ENCODE assay signal across 8 cellular contexts in the genomic region with DNA sequence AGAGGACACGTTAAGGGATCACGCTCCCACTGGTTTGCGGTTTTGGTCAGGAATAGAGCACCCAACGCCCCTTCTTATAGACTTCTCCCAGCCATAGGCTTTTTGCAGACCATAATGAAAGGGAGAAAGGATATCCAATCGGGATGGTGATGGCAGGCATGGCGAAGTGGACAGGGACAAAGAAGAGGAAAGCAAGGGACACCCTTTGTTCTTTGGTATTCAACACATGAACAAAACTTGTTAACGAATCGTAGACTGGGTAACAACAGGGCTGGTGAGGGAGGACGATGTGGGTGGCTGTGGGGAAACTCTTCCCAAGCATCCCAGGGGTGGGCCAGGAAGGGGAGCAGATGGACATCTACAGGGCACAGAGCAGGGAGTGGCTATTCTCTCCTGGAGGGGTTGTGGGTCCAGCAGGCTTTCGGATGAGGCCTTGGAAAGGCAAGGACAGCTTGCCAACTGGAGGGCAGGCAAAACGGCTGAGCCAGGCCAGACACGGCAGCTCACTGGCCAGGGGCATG. TPM values are rescaled to one million over a fixed set of nuclear protein-coding genes. Genes with fewer than 3 reads are reported as not detected.
DNase-seq lines count a peak whose midpoint lies in the region; FAIRE-seq and TF ChIP-seq lines count a peak whose summit lies in the region.

No MANE protein-coding gene starts in this region.

- peaks cover 26% of the 10 kb centered on the region for H3K36me3 Mint-ChIP-seq in nephron (ENCODE audit: low read depth)

- DNase-seq in AG10803 (ENCODE audit: low read depth): no peak
- no peak for DNase-seq in LNCaP clone FGC (ENCODE audit: low read depth)
- no peak for DNase-seq in D721Med (ENCODE audit: insufficient read length, low spot score)
- DNase-seq in NCI-H1436 (lab: John Stamatoyannopoulos, UW): no peak
- DNase-seq in NCI-H774 (lab: John Stamatoyannopoulos, UW): no peak
- DNase-seq in middle frontal gyrus (ENCODE audit: extremely low spot score, low spot score): no peak

- peak overlapping the region; percentile 100 for H3K4me3 ChIP-seq in AG10803 (ENCODE audit: low read length)
- H3K4me3 ChIP-seq in LNCaP clone FGC (ENCODE audit: low read depth, low read length): peak overlapping the region; percentile 93
- H3K4me3 ChIP-seq in ectodermal cell (ENCODE audit: insufficient read depth, low read depth, low read length): peak overlapping the region; percentile 92

- H3K36me3 ChIP-seq in ectodermal cell (ENCODE audit: control insufficient read depth, insufficient read depth, low read length): peaks cover 16% of the 10 kb centered on the region

- H3K4me3 Mint-ChIP-seq in nephron: peak overlapping the region; percentile 98 to 100 (median 99)

- H3K27ac ChIP-seq in ectodermal cell (ENCODE audit: insufficient read depth, low read depth, low read length, poor library complexity, severe bottlenecking): peak overlapping the region; percentile 36

- peak overlapping the region; percentile 30 to 92 (median 59) for H3K27ac Mint-ChIP-seq in nephron

- H3K4me1 ChIP-seq in ectodermal cell (ENCODE audit: control insufficient read depth, insufficient read depth, low read length): peaks cover 16% of the 10 kb centered on the region

- H3K9me3 ChIP-seq in ectodermal cell (ENCODE audit: control insufficient read depth, low read length): no peaks in the 10 kb centered on the region

- H3K27me3 Mint-ChIP-seq in nephron (ENCODE audit: low read depth): peaks cover 10% of the 10 kb centered on the region

- H3K9me3 Mint-ChIP-seq in nephron: no peaks in the 10 kb centered on the region

- TF ChIP-seq CTCF in AG10803 (conservative IDR thresholded peaks at IDR 0.05; ENCODE audit: low read length) (no peak), LNCaP clone FGC (IDR thresholded peaks at IDR 0.05; ENCODE audit: control insufficient read depth, extremely low read depth, insufficient read depth) (no peak), nephron (IDR thresholded peaks at IDR 0.05; ENCODE audit: unreplicated experiment in 3 of 3) (no peak), D721Med (IDR thresholded peaks at IDR 0.05; ENCODE audit: insufficient read depth, missing control alignments) (no peak)

- peaks cover 30% of the 10 kb centered on the region for H3K4me1 Mint-ChIP-seq in nephron

- no peak for FAIRE-seq in D721Med (lab: Jason Lieb, UNC)

- H3K27me3 ChIP-seq in ectodermal cell (ENCODE audit: control insufficient read depth, insufficient read depth, low read length, poor library complexity, severe bottlenecking): no peaks in the 10 kb centered on the region

- whole genome bisulfite sequencing in ectodermal cell, 2 experiments: 70 to 73% methylated on average over 12 of the region's 12 CpGs

RNA-seq across cellular contexts. Expression of gene HSP90AB1, which starts 1.4 kb away (rescaled TPM):
- polyA plus RNA-seq in ectodermal cell (2013, experiment 1 of 4): 1,696 TPM
- polyA plus RNA-seq in ectodermal cell (2013, experiment 2 of 4): 1,536 TPM
- 1,192 TPM for polyA plus RNA-seq in ectodermal cell (2013, experiment 3 of 4)
- 1,329 TPM for polyA plus RNA-seq in ectodermal cell (2013, experiment 4 of 4)

RNA-seq across cellular contexts. Expression of gene SLC35B2, which starts 11.9 kb away (rescaled TPM):
- polyA plus RNA-seq in ectodermal cell (2013, experiment 1 of 4): 46.3 TPM
- 48.6 TPM for polyA plus RNA-seq in ectodermal cell (2013, experiment 2 of 4)
- polyA plus RNA-seq in ectodermal cell (2013, experiment 3 of 4): 39.6 TPM
- 40.0 TPM for polyA plus RNA-seq in ectodermal cell (2013, experiment 4 of 4)

RNA-seq across cellular contexts. Expression of gene NFKBIE, which starts 19.9 kb away (rescaled TPM):
- polyA plus RNA-seq in ectodermal cell (2013, experiment 1 of 4): 7.9 TPM
- 7.8 TPM for polyA plus RNA-seq in ectodermal cell (2013, experiment 2 of 4)
- 6.6 TPM for polyA plus RNA-seq in ectodermal cell (2013, experiment 3 of 4)
- polyA plus RNA-seq in ectodermal cell (2013, experiment 4 of 4): 7.8 TPM

RNA-seq across cellular contexts. Expression of gene SLC29A1, which starts 22.1 kb away (rescaled TPM):
- 76.4 TPM for polyA plus RNA-seq in ectodermal cell (2013, experiment 1 of 4)
- 66.5 TPM for polyA plus RNA-seq in ectodermal cell (2013, experiment 2 of 4)
- polyA plus RNA-seq in ectodermal cell (2013, experiment 3 of 4): 62.2 TPM
- polyA plus RNA-seq in ectodermal cell (2013, experiment 4 of 4): 69.4 TPM

RNA-seq across cellular contexts. Expression of gene TMEM151B, which starts 24.8 kb away (rescaled TPM):
- polyA plus RNA-seq in ectodermal cell (2013, experiment 1 of 4): 0.74 TPM
- 1.1 TPM for polyA plus RNA-seq in ectodermal cell (2013, experiment 2 of 4)
- polyA plus RNA-seq in ectodermal cell (2013, experiment 3 of 4): 1.4 TPM
- polyA plus RNA-seq in ectodermal cell (2013, experiment 4 of 4): 1.4 TPM
